In the genomic region with DNA sequence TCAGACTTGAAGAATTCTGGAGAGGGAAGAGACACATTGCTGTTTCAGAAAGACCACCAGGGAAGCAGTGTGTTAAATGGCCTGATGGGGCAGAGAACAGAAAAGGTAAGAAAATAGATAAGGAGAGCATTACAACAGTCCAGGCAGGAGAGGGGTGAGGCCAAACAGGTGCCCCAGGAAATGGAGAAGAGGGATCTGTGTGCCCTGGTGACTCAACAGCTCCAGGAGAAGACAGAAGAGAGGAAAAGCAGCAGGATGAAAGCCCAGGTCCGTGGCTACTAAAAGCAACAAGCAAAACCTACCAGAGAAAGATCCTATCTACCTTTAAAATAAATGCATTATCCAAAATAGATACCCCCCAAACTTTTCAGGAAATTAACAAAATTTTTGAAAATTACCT, we compare ENCODE assay signal across 1 cellular context.
TF ChIP-seq lines count a peak whose summit lies in the region.

No MANE protein-coding gene starts in this region.

TF ChIP-seq in IMR-90, 13 proteins besides CTCF, POLR2A, EP300 and RAD21:
- TF ChIP-seq MAZ (IDR thresholded peaks at IDR 0.05; ENCODE audit: borderline replicate concordance, low read depth, low read length), result no peak
- TF ChIP-seq, protein P1, sequence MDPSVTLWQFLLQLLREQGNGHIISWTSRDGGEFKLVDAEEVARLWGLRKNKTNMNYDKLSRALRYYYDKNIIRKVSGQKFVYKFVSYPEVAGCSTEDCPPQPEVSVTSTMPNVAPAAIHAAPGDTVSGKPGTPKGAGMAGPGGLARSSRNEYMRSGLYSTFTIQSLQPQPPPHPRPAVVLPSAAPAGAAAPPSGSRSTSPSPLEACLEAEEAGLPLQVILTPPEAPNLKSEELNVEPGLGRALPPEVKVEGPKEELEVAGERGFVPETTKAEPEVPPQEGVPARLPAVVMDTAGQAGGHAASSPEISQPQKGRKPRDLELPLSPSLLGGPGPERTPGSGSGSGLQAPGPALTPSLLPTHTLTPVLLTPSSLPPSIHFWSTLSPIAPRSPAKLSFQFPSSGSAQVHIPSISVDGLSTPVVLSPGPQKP (IDR thresholded peaks at IDR 0.05; ENCODE audit: borderline replicate concordance, low read depth, low read length), result no peak
- TF ChIP-seq SMC3 (IDR thresholded peaks at IDR 0.05; ENCODE audit: low read depth, low read length), result no peak
- TF ChIP-seq MAFK (IDR thresholded peaks at IDR 0.05; ENCODE audit: low read depth, low read length), result no peak
- TF ChIP-seq BHLHE40 (IDR thresholded peaks at IDR 0.05; ENCODE audit: low read depth, low read length), result no peak
- TF ChIP-seq, protein P2, sequence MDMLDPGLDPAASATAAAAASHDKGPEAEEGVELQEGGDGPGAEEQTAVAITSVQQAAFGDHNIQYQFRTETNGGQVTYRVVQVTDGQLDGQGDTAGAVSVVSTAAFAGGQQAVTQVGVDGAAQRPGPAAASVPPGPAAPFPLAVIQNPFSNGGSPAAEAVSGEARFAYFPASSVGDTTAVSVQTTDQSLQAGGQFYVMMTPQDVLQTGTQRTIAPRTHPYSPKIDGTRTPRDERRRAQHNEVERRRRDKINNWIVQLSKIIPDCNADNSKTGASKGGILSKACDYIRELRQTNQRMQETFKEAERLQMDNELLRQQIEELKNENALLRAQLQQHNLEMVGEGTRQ (IDR thresholded peaks at IDR 0.05; ENCODE audit: low read depth, low read length), result no peak
- TF ChIP-seq RFX5 (IDR thresholded peaks at IDR 0.05; ENCODE audit: low read depth, low read length), result no peak
- no peak for TF ChIP-seq RCOR1 (IDR thresholded peaks at IDR 0.05; ENCODE audit: insufficient replicate concordance, low read length)
- no peak for TF ChIP-seq FOS (IDR thresholded peaks at IDR 0.05; ENCODE audit: low read depth, low read length)
- no peak for TF ChIP-seq NFE2L2 (IDR thresholded peaks at IDR 0.05; ENCODE audit: low read depth, low read length)
- no peak for TF ChIP-seq CEBPB (IDR thresholded peaks at IDR 0.05; ENCODE audit: low read depth, low read length)
- no peak for TF ChIP-seq MXI1 (IDR thresholded peaks at IDR 0.05; ENCODE audit: borderline replicate concordance, low read depth, low read length)
- no peak for TF ChIP-seq CHD1 (IDR thresholded peaks at IDR 0.05; ENCODE audit: low read depth, low read length)
